14 cellular contexts compared by ENCODE assay signal in the genomic region with DNA sequence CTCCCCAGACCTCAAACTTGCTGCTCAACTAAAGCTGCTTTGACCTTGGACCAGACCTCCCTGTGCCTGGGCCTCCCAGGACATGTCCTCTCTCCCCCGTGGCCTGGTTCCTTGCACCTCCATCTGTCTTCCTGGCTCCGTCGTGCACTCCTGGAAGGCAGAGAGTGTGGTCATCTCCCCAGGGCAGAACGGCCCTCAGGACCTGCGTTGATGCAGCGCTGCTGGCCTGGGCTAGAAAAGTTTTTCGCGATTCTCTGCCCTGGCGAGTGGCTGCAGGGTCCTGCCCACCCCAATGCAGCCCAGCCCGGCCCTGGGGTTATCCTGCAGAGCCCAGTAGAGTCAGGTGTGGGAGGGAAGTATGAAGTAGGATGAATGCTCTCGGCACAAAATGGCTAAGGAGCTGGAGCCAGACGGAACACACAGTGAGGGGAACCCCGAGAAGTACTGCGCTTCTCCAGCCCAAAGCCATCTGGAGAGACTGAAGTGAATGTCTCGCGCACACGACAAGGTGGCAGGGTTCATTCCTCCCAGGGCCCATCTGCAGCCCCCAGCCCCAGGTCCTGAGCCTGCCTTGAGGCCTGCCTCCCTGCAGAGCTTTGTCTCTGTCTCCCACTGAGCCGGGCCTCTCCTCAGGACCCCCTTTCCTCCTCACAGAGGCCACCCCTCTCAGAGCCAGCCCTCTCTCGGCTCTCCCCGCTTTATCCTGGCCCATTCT. TPM values are rescaled to one million over a fixed set of nuclear protein-coding genes. Genes with fewer than 3 reads are reported as not detected.
DNase-seq lines count a peak whose midpoint lies in the region; ATAC-seq and TF ChIP-seq lines count a peak whose summit lies in the region.
"Had no signal": no experiment of that assay in that cellular context is flagged by ENCODE, and none has a peak within 500 bp of the region (broad histone marks: within the 10 kb centered on the region; RNA-seq: fewer than 3 reads in every experiment).

No MANE protein-coding gene starts in this region.

- no peak overlapping the region for H4K91ac ChIP-seq in trophoblast cell (ENCODE audit: low read depth, low read length)

- DNase-seq in WERI-Rb-1 = peak; percentile 78
- DNase-seq in esophagus muscularis mucosa (ENCODE audit: extremely low spot score) = no peak
- DNase-seq in testis = peak; percentile 46
- no peak for DNase-seq in trophoblast cell
- DNase-seq in T-helper 1 cell = no peak
- DNase-seq in HUDEP-2 (lab: John Stamatoyannopoulos, UW; ENCODE audit: unreplicated experiment in 76 of 76) = no peak
- DNase-seq: DMS153; Karpas-422; NCI-H1417 treated with DMSO at 0.1 percent for 48 hours; stimulated activated CD4-positive, alpha-beta T cell treated with anti-CD3 and anti-CD28 coated beads, Interleukin-4, amount 100 ng/mL, for 1 hour had no signal

- H2BK120ac ChIP-seq in trophoblast cell (ENCODE audit: insufficient read depth, low read length, poor library complexity) = no peak overlapping the region

- no peak overlapping the region for H2BK12ac ChIP-seq in trophoblast cell (ENCODE audit: low read length)

- H4K12ac ChIP-seq in trophoblast cell (ENCODE audit: low read depth, low read length) = no peak overlapping the region

- H3K4me2 ChIP-seq in trophoblast cell (ENCODE audit: low read length) = no peak overlapping the region

- H4K8ac ChIP-seq in trophoblast cell (ENCODE audit: low read depth, low read length) = no peak overlapping the region

- no peaks in the 10 kb centered on the region for H3K9me3 Mint-ChIP-seq in nephron

- H3K36me3 ChIP-seq in WERI-Rb-1 (no peaks in the 10 kb centered on the region), esophagus muscularis mucosa (peaks cover 0 to 11% (median 3%) of the 10 kb centered on the region in 4 donors), testis (ENCODE audit: low read depth, missing control alignments) (no peaks in the 10 kb centered on the region), trophoblast cell (ENCODE audit: control insufficient read depth in 1 of 2, insufficient read depth in 2 of 2, low read length in 2 of 2) (no peaks in the 10 kb centered on the region)

- no peak overlapping the region for H2AFZ ChIP-seq in trophoblast cell (ENCODE audit: insufficient read depth, low read length, poor library complexity)

- peak overlapping the region; percentile 88 to 96 (median 89) for H3K27ac Mint-ChIP-seq in nephron

- H3K4me1 Mint-ChIP-seq in nephron = peaks cover 83% of the 10 kb centered on the region

- no peaks in the 10 kb centered on the region for H3K36me3 Mint-ChIP-seq in nephron (ENCODE audit: low read depth)

- H3K14ac ChIP-seq in trophoblast cell (ENCODE audit: low read length) = no peak overlapping the region

- no peak overlapping the region for H3K23ac ChIP-seq in trophoblast cell (ENCODE audit: low read length)

- no peak overlapping the region for H3K18ac ChIP-seq in trophoblast cell (ENCODE audit: low read length)

- peaks cover 64 to 76% (median 73%) of the 10 kb centered on the region in 4 donors for H3K4me1 ChIP-seq in esophagus muscularis mucosa
- H3K4me1 ChIP-seq in testis = peaks cover 46% of the 10 kb centered on the region
- peaks cover 4% of the 10 kb centered on the region in 2 experiments for H3K4me1 ChIP-seq in trophoblast cell (ENCODE audit: control insufficient read depth in 1 of 2, insufficient read depth in 2 of 2, low read length in 2 of 2)

- H3K4me3 ChIP-seq in WERI-Rb-1 (ENCODE audit: low read depth, low read length) (no peak overlapping the region), esophagus muscularis mucosa (peak overlapping the region in 1 of 4 donors; percentile 4), testis (no peak overlapping the region), trophoblast cell (ENCODE audit: low read depth, low read length) (no peak overlapping the region)

- H3K4me3 Mint-ChIP-seq in nephron = peak overlapping the region in 1 of 3 experiments; percentile 53

- H3K27ac ChIP-seq in WERI-Rb-1 = peak overlapping the region; percentile 78
- H3K27ac ChIP-seq in esophagus muscularis mucosa (replicated peaks in 1 of 4) = peak overlapping the region; percentile 71 to 87 (median 79)
- H3K27ac ChIP-seq in testis = peak overlapping the region in 1 of 2 donors; percentile 53
- H3K27ac ChIP-seq in trophoblast cell (ENCODE audit: low read depth, low read length) = no peak overlapping the region
- H3K27ac ChIP-seq: HL-60 had no signal

- TF ChIP-seq EP300 in esophagus muscularis mucosa (IDR thresholded peaks at IDR 0.05) = no peak

- no peak overlapping the region for H2BK5ac ChIP-seq in trophoblast cell (ENCODE audit: low read depth, low read length, poor library complexity)

- H2AK5ac ChIP-seq in trophoblast cell (ENCODE audit: low read length) = no peak overlapping the region

- H3K79me2 ChIP-seq in trophoblast cell (ENCODE audit: control insufficient read depth, insufficient read depth, low read length, poor library complexity) = no peaks in the 10 kb centered on the region

- no peaks in the 10 kb centered on the region for H3K9me3 ChIP-seq in WERI-Rb-1 (ENCODE audit: severe bottlenecking)
- no peaks in the 10 kb centered on the region for H3K9me3 ChIP-seq in esophagus muscularis mucosa
- no peaks in the 10 kb centered on the region for H3K9me3 ChIP-seq in testis
- peaks cover under 1% of the 10 kb centered on the region for H3K9me3 ChIP-seq in trophoblast cell (ENCODE audit: insufficient read depth, low read depth, low read length)

- H3K27me3 Mint-ChIP-seq in nephron (ENCODE audit: low read depth) = peaks cover 5% of the 10 kb centered on the region

- H3K4ac ChIP-seq in trophoblast cell (ENCODE audit: low read depth, low read length) = no peak overlapping the region

- TF ChIP-seq CTCF in WERI-Rb-1 (IDR thresholded peaks at IDR 0.05; ENCODE audit: low read depth, low read length) = no peak
- TF ChIP-seq CTCF in esophagus muscularis mucosa (IDR thresholded peaks at IDR 0.05) = no peak
- TF ChIP-seq CTCF in nephron (IDR thresholded peaks at IDR 0.05; ENCODE audit: unreplicated experiment in 3 of 3) = no peak
- TF ChIP-seq CTCF in testis (IDR thresholded peaks at IDR 0.05) = no peak

- ATAC-seq in GM19452 (IDR thresholded peaks at IDR 0.05; ENCODE audit: unreplicated experiment) = no peak

- 84% methylated on average over 16 of the region's 20 CpGs for WGBS in esophagus muscularis mucosa
- WGBS in testis, 2 donors = 44 to 46% methylated on average over 19 to 20 of the region's 20 CpGs
- WGBS in trophoblast cell (ENCODE audit: extremely low coverage, insufficient coverage, insufficient read length) = no CpG with 5 or more reads among the region's 20 CpGs

- no peak overlapping the region for H3K9ac ChIP-seq in trophoblast cell (ENCODE audit: low read length)

- intact Hi-C loops in esophagus muscularis mucosa (cut with DNase I) (no loop called here), testis (cut with DNase I; ENCODE audit: low total_unique reads) (no loop called here)

- H3K27me3 ChIP-seq in WERI-Rb-1 (ENCODE audit: insufficient read depth, low read depth, severe bottlenecking) (no peaks in the 10 kb centered on the region), esophagus muscularis mucosa (no peaks in the 10 kb centered on the region), testis (no peaks in the 10 kb centered on the region), trophoblast cell (ENCODE audit: insufficient read depth, low read length) (no peaks in the 10 kb centered on the region)

- H3K79me1 ChIP-seq in trophoblast cell (ENCODE audit: low read length) = no peaks in the 10 kb centered on the region

- no peak for TF ChIP-seq POLR2A in esophagus muscularis mucosa (IDR thresholded peaks at IDR 0.05; ENCODE audit: low read depth)
- TF ChIP-seq POLR2A in testis (IDR thresholded peaks at IDR 0.05) = no peak

RNA-seq across cellular contexts. Expression of gene ATOH8, which starts 41.7 kb away (rescaled TPM):
- total RNA-seq in esophagus muscularis mucosa (100 to 1,000 TPM in 1 of 4 donors, 10 to 100 TPM in 3; 41.1 to 124 (median 62.5) TPM), testis (10 to 100 TPM; 14.2 to 16.8 TPM)
- 13.5 TPM for polyA plus RNA-seq in testis (ENCODE audit: insufficient read depth, low read depth, low replicate concordance)
- 1.8 and 2.0 TPM in 2 replicates for polyA plus RNA-seq in trophoblast cell (2013)
- polyA plus RNA-seq: keratinocyte had no signal

Comparison
In these comparisons a context has a peak if more than half of its experiments do, and no peak if none do; other contexts are left out.
1. DNase-seq: peak in WERI-Rb-1 (single experiment) and testis (single experiment); none in esophagus muscularis mucosa (single experiment), trophoblast cell (0 of 2), T-helper 1 cell (0 of 5) and HUDEP-2 (0 of 76).